ENCODE assay signal across 9 cellular contexts in genomic region chr16:3065742-3066439, GRCh38. TPM values are rescaled to one million over a fixed set of nuclear protein-coding genes. Genes with fewer than 3 reads are reported as not detected.
A peak's percentile ranks its signal among the peaks of the same experiment; 100 is the strongest.
DNase-seq lines count a peak whose midpoint lies in the region; ATAC-seq lines count a peak whose summit lies in the region.
"Had no signal": no experiment of that assay in that cellular context is flagged by ENCODE, and none has a peak within 500 bp of the region (broad histone marks: within the 10 kb centered on the region; RNA-seq: fewer than 3 reads in every experiment).

No MANE protein-coding gene starts in this region.

- no peaks in the 10 kb centered on the region for H3K9me3 Mint-ChIP-seq in activated T-helper 17 cell treated with anti-CD3 and anti-CD28 coated beads, Interleukin-2, amount 50 U/mL, for 72 hours
- no peaks in the 10 kb centered on the region for H3K9me3 Mint-ChIP-seq in stimulated activated memory B cell treated with anti-CD40 and anti-IgM and Interleukin-4, amounts not matched to agents 10 μg/mL and 1 μg/mL and 100 μg/mL, for 72 hours

- peaks cover 25% of the 10 kb centered on the region for H3K4me1 Mint-ChIP-seq in activated T-helper 17 cell treated with anti-CD3 and anti-CD28 coated beads, Interleukin-2, amount 50 U/mL, for 72 hours
- peaks cover 17% of the 10 kb centered on the region for H3K4me1 Mint-ChIP-seq in stimulated activated memory B cell treated with anti-CD40 and anti-IgM and Interleukin-4, amounts not matched to agents 10 μg/mL and 1 μg/mL and 100 μg/mL, for 72 hours

- H3K27me3 ChIP-seq in H7 (ENCODE audit: control insufficient read depth, insufficient read depth, low read length) (no peaks in the 10 kb centered on the region), right cardiac atrium (ENCODE audit: control insufficient read depth, insufficient read depth) (no peaks in the 10 kb centered on the region), HAP-1 (ENCODE audit: low read depth) (no peaks in the 10 kb centered on the region)

- 42% methylated on average over 26 of the region's 26 CpGs for WGBS in right cardiac atrium

- no peak for ATAC-seq in activated T-helper 17 cell treated with anti-CD3 and anti-CD28 coated beads, Interleukin-2, amount 50 U/mL, for 72 hours (replicated peaks)
- ATAC-seq in right cardiac atrium = peak; percentile 2 to 30
- peak; percentile 4 for ATAC-seq in stimulated activated memory B cell treated with anti-CD40 and anti-IgM and Interleukin-4, amounts not matched to agents 10 μg/mL and 1 μg/mL and 100 μg/mL, for 72 hours
- no peak for ATAC-seq in GM18873 (IDR thresholded peaks at IDR 0.05; ENCODE audit: low FRiP score, unreplicated experiment)

- intact Hi-C loops in right cardiac atrium (cut with DNase I) = loop anchor here in 2 of 4 donors (10.0 kb wide), 2 partner anchors 49 to 99 kb away; partner anchors contain the start of gene ZNF205 (in 1 of the 2)

- peak overlapping the region; percentile 78 for H3K27ac ChIP-seq in right cardiac atrium (ENCODE audit: low read length)

- H3K36me3 ChIP-seq in H7 (replicated peaks; ENCODE audit: control insufficient read depth, insufficient read depth, low read length) = no peaks in the 10 kb centered on the region
- no peaks in the 10 kb centered on the region for H3K36me3 ChIP-seq in HAP-1 (replicated peaks)

- H3K4me3 ChIP-seq in H7 (ENCODE audit: insufficient read depth, low read depth, low read length) (no peak overlapping the region), right cardiac atrium (ENCODE audit: low read length) (peak overlapping the region; percentile 48), HAP-1 (no peak overlapping the region)

- H3K4me3 Mint-ChIP-seq in activated T-helper 17 cell treated with anti-CD3 and anti-CD28 coated beads, Interleukin-2, amount 50 U/mL, for 72 hours = peak overlapping the region; percentile 100
- H3K4me3 Mint-ChIP-seq in stimulated activated memory B cell treated with anti-CD40 and anti-IgM and Interleukin-4, amounts not matched to agents 10 μg/mL and 1 μg/mL and 100 μg/mL, for 72 hours = peak overlapping the region; percentile 30

- H3K27ac Mint-ChIP-seq in activated T-helper 17 cell treated with anti-CD3 and anti-CD28 coated beads, Interleukin-2, amount 50 U/mL, for 72 hours = peak overlapping the region; percentile 99
- H3K27ac Mint-ChIP-seq in stimulated activated memory B cell treated with anti-CD40 and anti-IgM and Interleukin-4, amounts not matched to agents 10 μg/mL and 1 μg/mL and 100 μg/mL, for 72 hours = peak overlapping the region; percentile 75

- peaks cover 61% of the 10 kb centered on the region for H3K36me3 Mint-ChIP-seq in activated T-helper 17 cell treated with anti-CD3 and anti-CD28 coated beads, Interleukin-2, amount 50 U/mL, for 72 hours (ENCODE audit: low read depth)
- no peaks in the 10 kb centered on the region for H3K36me3 Mint-ChIP-seq in stimulated activated memory B cell treated with anti-CD40 and anti-IgM and Interleukin-4, amounts not matched to agents 10 μg/mL and 1 μg/mL and 100 μg/mL, for 72 hours

- no peaks in the 10 kb centered on the region for H3K9me3 ChIP-seq in right cardiac atrium (ENCODE audit: control insufficient read depth, low read length)
- no peaks in the 10 kb centered on the region for H3K9me3 ChIP-seq in HAP-1

- no peaks in the 10 kb centered on the region for H3K27me3 Mint-ChIP-seq in activated T-helper 17 cell treated with anti-CD3 and anti-CD28 coated beads, Interleukin-2, amount 50 U/mL, for 72 hours
- peaks cover 8% of the 10 kb centered on the region for H3K27me3 Mint-ChIP-seq in stimulated activated memory B cell treated with anti-CD40 and anti-IgM and Interleukin-4, amounts not matched to agents 10 μg/mL and 1 μg/mL and 100 μg/mL, for 72 hours

- in situ Hi-C loops in HAP-1 (cut with MboI; ENCODE audit: low sequenced_read_pairs) = no loop called here

- H3K4me1 ChIP-seq in right cardiac atrium (ENCODE audit: control insufficient read depth, insufficient read depth, low read length) (no peaks in the 10 kb centered on the region), HAP-1 (no peaks in the 10 kb centered on the region; the same call in 1 of the 2 replicates)

- DNase-seq in H7 = peak; percentile 58
- DNase-seq in right cardiac atrium = peak in 1 of 3 donors; percentile 65
- DNase-seq in NCI-H2171 (lab: John Stamatoyannopoulos, UW) = no peak
- no peak for DNase-seq in HAP-1 (ENCODE audit: low spot score in 2 of 2)
- DNase-seq in H4 (ENCODE audit: low spot score) = no peak

RNA-seq across cellular contexts. Expression of gene IL32, which starts 0.5 kb away (rescaled TPM):
- total RNA-seq in H7 (2014; rRNA removed; shearing (Covaris generic)) = 7.9 and 9.9 TPM in 2 replicates
- total RNA-seq in activated T-helper 17 cell treated with anti-CD3 and anti-CD28 coated beads, Interleukin-2, amount 50 U/mL, for 72 hours = 1,000 to 10,000 TPM; 3,603 to 3,666 TPM
- 10 to 100 TPM; 27.5 to 55.0 (median 37.8) TPM for total RNA-seq in right cardiac atrium
- polyA plus RNA-seq in right cardiac atrium = 62.8 TPM
- total RNA-seq in H4 (2014; rRNA removed; shearing (Covaris generic)) = 15.8 and 24.1 TPM in 2 replicates

RNA-seq across cellular contexts. Expression of gene MMP25, which starts 19.5 kb away (rescaled TPM):
- 18.4 and 18.7 TPM in 2 replicates for total RNA-seq in H7 (2014; rRNA removed; shearing (Covaris generic))
- 1 to 10 TPM; 5.9 to 7.1 TPM for total RNA-seq in activated T-helper 17 cell treated with anti-CD3 and anti-CD28 coated beads, Interleukin-2, amount 50 U/mL, for 72 hours
- 1 to 10 TPM in 2 of 4 donors, under 1 TPM in 2; 0.72 to 1.7 (median 0.95) TPM for total RNA-seq in right cardiac atrium
- 0.68 TPM for polyA plus RNA-seq in right cardiac atrium
- total RNA-seq in H4 (2014; rRNA removed; shearing (Covaris generic)) = 0.87 and 0.94 TPM in 2 replicates

RNA-seq across cellular contexts. Expression of gene BICDL2, which starts 29.1 kb away (rescaled TPM):
- total RNA-seq in H7 (2014; rRNA removed; shearing (Covaris generic)) = 0.69 and 2.0 TPM in 2 replicates
- 10 to 100 TPM in 1 of 2 donors, 1 to 10 TPM in 1; 1.1 to 12.1 TPM for total RNA-seq in activated T-helper 17 cell treated with anti-CD3 and anti-CD28 coated beads, Interleukin-2, amount 50 U/mL, for 72 hours
- total RNA-seq in right cardiac atrium = not detected
- not detected for polyA plus RNA-seq in right cardiac atrium
- total RNA-seq in H4 (2014; rRNA removed; shearing (Covaris generic)) = 0.25 TPM in 1 of 2 replicates, not detected in the other
- total RNA-seq: HT1080 had no signal

RNA-seq across cellular contexts. Expression of gene ZSCAN10, which starts 33.2 kb away (rescaled TPM):
- total RNA-seq in H7 (2014; rRNA removed; shearing (Covaris generic)) = 217 and 238 TPM in 2 replicates
- total RNA-seq in activated T-helper 17 cell treated with anti-CD3 and anti-CD28 coated beads, Interleukin-2, amount 50 U/mL, for 72 hours = under 1 TPM; 0.34 to 0.45 TPM
- not detected for total RNA-seq in right cardiac atrium
- not detected for polyA plus RNA-seq in right cardiac atrium
- total RNA-seq in H4 (2014; rRNA removed; shearing (Covaris generic)) = not detected in 2 replicates
- total RNA-seq: HT1080 had no signal

RNA-seq across cellular contexts. Expression of gene THOC6, which starts 42.1 kb away (rescaled TPM):
- 69.1 and 81.4 TPM in 2 replicates for total RNA-seq in H7 (2014; rRNA removed; shearing (Covaris generic))
- 10 to 100 TPM; 49.8 to 68.1 TPM for total RNA-seq in activated T-helper 17 cell treated with anti-CD3 and anti-CD28 coated beads, Interleukin-2, amount 50 U/mL, for 72 hours
- 10 to 100 TPM; 11.1 to 13.7 (median 13.0) TPM for total RNA-seq in right cardiac atrium
- 13.1 TPM for polyA plus RNA-seq in right cardiac atrium
- 43.5 and 48.2 TPM in 2 replicates for total RNA-seq in H4 (2014; rRNA removed; shearing (Covaris generic))

Comparison
In these comparisons a context has a peak if more than half of its experiments do, and no peak if none do; other contexts are left out.
1. ATAC-seq: peak in right cardiac atrium (2 of 2) and stimulated activated memory B cell treated with anti-CD40 and anti-IgM and Interleukin-4, amounts not matched to agents 10 μg/mL and 1 μg/mL and 100 μg/mL, for 72 hours (single experiment); none in activated T-helper 17 cell treated with anti-CD3 and anti-CD28 coated beads, Interleukin-2, amount 50 U/mL, for 72 hours (single experiment) and GM18873 (single experiment).
2. RNA of gene IL32, which starts 0.5 kb away (total RNA-seq): 3,603 to 3,666 TPM in activated T-helper 17 cell treated with anti-CD3 and anti-CD28 coated beads, Interleukin-2, amount 50 U/mL, for 72 hours; 27.5 to 55.0 TPM in right cardiac atrium, 15.8 to 24.1 TPM in H4 and 7.9 to 9.9 TPM in H7; every median in the first group is over 10 times any median in the second.